Comparison of ENCODE assay signal across 8 cellular contexts in the genomic region with DNA sequence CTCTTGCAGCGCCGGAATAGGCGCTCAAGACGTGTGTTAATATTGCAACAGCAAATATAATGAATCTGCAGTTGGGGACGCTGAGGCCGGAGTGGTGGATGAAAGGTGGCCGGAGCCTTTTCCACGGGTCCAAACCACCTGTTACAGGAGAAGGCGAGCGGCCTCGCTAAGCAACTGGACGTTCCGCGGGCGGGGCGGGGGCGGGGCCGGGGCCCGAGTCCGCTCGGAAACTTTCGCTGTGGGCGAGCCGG. TPM values are rescaled to one million over a fixed set of nuclear protein-coding genes. Genes with fewer than 3 reads are reported as not detected.
DNase-seq lines count a peak whose midpoint lies in the region; ATAC-seq and TF ChIP-seq lines count a peak whose summit lies in the region.

No MANE protein-coding gene starts in this region.

- H3K36me3 ChIP-seq in smooth muscle cell (ENCODE audit: low read depth) = no peaks in the 10 kb centered on the region

- no peak for DNase-seq in fibroblast of pulmonary artery (ENCODE audit: low read depth)
- DNase-seq in smooth muscle cell (lab: John Stamatoyannopoulos, UW; ENCODE audit: unreplicated experiment) = no peak
- DNase-seq in SK-N-DZ (ENCODE audit: low spot score) = no peak
- DNase-seq in stimulated activated CD4-positive, alpha-beta T cell treated with anti-CD3 and anti-CD28 coated beads, Interleukin-1b, Interleukin-23, amount 100 ng/mL, for 48 hours = no peak
- DNase-seq in stimulated activated naive CD4-positive, alpha-beta T cell treated with Interleukin-2 at 50 U/mL for 16 hours (lab: John Stamatoyannopoulos, UW) = no peak

- ATAC-seq in GM21515 (IDR thresholded peaks at IDR 0.05; ENCODE audit: unreplicated experiment) (peak; percentile 12), HG03175 (IDR thresholded peaks at IDR 0.05; ENCODE audit: unreplicated experiment) (no peak)

- H2AFZ ChIP-seq in smooth muscle cell (ENCODE audit: low read depth) = peak overlapping the region; percentile 80

- no peak overlapping the region for H3K9ac ChIP-seq in smooth muscle cell (ENCODE audit: low read depth)

- peaks cover 24% of the 10 kb centered on the region for H4K20me1 ChIP-seq in smooth muscle cell (ENCODE audit: low read depth)

- H3K4me1 ChIP-seq in smooth muscle cell (ENCODE audit: low read depth) = peaks cover 8% of the 10 kb centered on the region

- H3F3A ChIP-seq in smooth muscle cell (ENCODE audit: low read depth) = peaks cover 7% of the 10 kb centered on the region

- TF ChIP-seq CTCF in fibroblast of pulmonary artery (IDR thresholded peaks at IDR 0.05; ENCODE audit: low read length, missing control alignments) (no peak), smooth muscle cell (IDR thresholded peaks at IDR 0.05; ENCODE audit: borderline replicate concordance, insufficient read depth, poor library complexity, severe bottlenecking) (no peak)

- TF ChIP-seq POLR2A in Raji (IDR thresholded peaks at IDR 0.05; ENCODE audit: insufficient read depth, low read depth, low read length) = peak; percentile 32; the same call in 1 of the 2 replicates

- no peaks in the 10 kb centered on the region for H3K27me3 ChIP-seq in smooth muscle cell (ENCODE audit: low read depth)

- no peaks in the 10 kb centered on the region for H3K79me2 ChIP-seq in smooth muscle cell (ENCODE audit: low read depth)

- H3K4me2 ChIP-seq in smooth muscle cell = peak overlapping the region; percentile 85

- WGBS in smooth muscle cell (ENCODE audit: low lambda C conversion rate) = 6% methylated on average over 16 of the region's 24 CpGs

- no peaks in the 10 kb centered on the region for H3K9me3 ChIP-seq in smooth muscle cell (replicated peaks; ENCODE audit: low read depth)

- H3K4me3 ChIP-seq in fibroblast of pulmonary artery (replicated peaks; ENCODE audit: low read depth, low read length) (peak overlapping the region; percentile 32), smooth muscle cell (peak overlapping the region; percentile 35)

- H3K27ac ChIP-seq in smooth muscle cell (ENCODE audit: low read depth) = no peak overlapping the region

RNA-seq across cellular contexts. Expression of a gene that starts 0.3 kb away (rescaled TPM):
- 25.3 and 30.2 TPM in 2 replicates for total RNA-seq in smooth muscle cell
- polyA plus RNA-seq in smooth muscle cell = 28.6 and 38.8 TPM in 2 replicates
- 8.5 and 8.8 TPM in 2 replicates for polyA plus RNA-seq in SK-N-DZ (2014; cell fraction: cytosol; rRNA removed)
- 9.0 and 11.7 TPM in 2 replicates for polyA plus RNA-seq in SK-N-DZ (2014; cell fraction: nucleus; rRNA removed)
